Comparison of ENCODE assay signal across 9 cellular contexts in genomic region chr20:3681931-3682820, GRCh38. TPM values are rescaled to one million over a fixed set of nuclear protein-coding genes. Genes with fewer than 3 reads are reported as not detected.
DNase-seq lines count a peak whose midpoint lies in the region; TF ChIP-seq lines count a peak whose summit lies in the region.
"Had no signal": no experiment of that assay in that cellular context is flagged by ENCODE, and none has a peak within 500 bp of the region (broad histone marks: within the 10 kb centered on the region; RNA-seq: fewer than 3 reads in every experiment).

ADAM33 (minus strand) TSS chr20:3682010; CDS start chr20:3682004, 6 bp downstream.

- peaks cover 41% of the 10 kb centered on the region for H3K27me3 ChIP-seq in kidney epithelial cell (ENCODE audit: control insufficient read depth, insufficient read depth, low read length)
- H3K27me3 ChIP-seq in skeletal muscle tissue (ENCODE audit: control insufficient read depth in 3 of 3, insufficient read depth in 3 of 3, low read length in 3 of 3), result peaks cover 8 to 14% (median 13%) of the 10 kb centered on the region in 3 donors

- DNase-seq in HFF-Myc (ENCODE audit: extremely low read depth, low read depth) (no peak), choroid plexus epithelial cell (ENCODE audit: low read depth) (peak; percentile 22), kidney epithelial cell (ENCODE audit: low read depth) (no peak), NCI-H82 (lab: John Stamatoyannopoulos, UW) (no peak), GF-D8 (lab: John Stamatoyannopoulos, UW) (no peak), kidney glomerular epithelial cell (lab: John Stamatoyannopoulos, UW) (no peak)
- no peak for DNase-seq in stimulated activated CD4-positive, alpha-beta T cell treated with anti-CD3 and anti-CD28 coated beads, Interleukin-2, amount 100 ng/mL, for 48 hours

- H3K4me3 ChIP-seq in HFF-Myc (replicated peaks; ENCODE audit: low read depth, low read length) (peak within 1 kb of the TSS; percentile 94), choroid plexus epithelial cell (ENCODE audit: low read depth, low read length) (peak within 1 kb of the TSS; percentile 65), kidney epithelial cell (ENCODE audit: low read depth, low read length) (peak within 1 kb of the TSS; percentile 24), skeletal muscle tissue (ENCODE audit: low read length in 3 of 3) (peak within 1 kb of the TSS; percentile 46 to 67 (median 66))

- H3K9me3 ChIP-seq in skeletal muscle tissue (ENCODE audit: control insufficient read depth in 3 of 3, low read length in 3 of 3), result no peaks in the 10 kb centered on the region

- H3K4me1 ChIP-seq in skeletal muscle tissue (ENCODE audit: control insufficient read depth in 3 of 3, insufficient read depth in 3 of 3, low read length in 3 of 3), result peaks cover 17 to 22% (median 20%) of the 10 kb centered on the region in 3 donors

- H3K27ac ChIP-seq in skeletal muscle tissue (ENCODE audit: low read depth, low read length), result no peak within 1 kb of the TSS

- peak; percentile 2 for TF ChIP-seq CTCF in HFF-Myc (IDR thresholded peaks at IDR 0.05; ENCODE audit: low read depth, low read length, missing control alignments)
- no peak for TF ChIP-seq CTCF in choroid plexus epithelial cell (conservative IDR thresholded peaks at IDR 0.05; ENCODE audit: low read depth, low read length)
- TF ChIP-seq CTCF in kidney epithelial cell (IDR thresholded peaks at IDR 0.05; ENCODE audit: insufficient read depth, low read length, poor library complexity, severe bottlenecking), result no peak

- H3K36me3 ChIP-seq in kidney epithelial cell (ENCODE audit: control insufficient read depth, insufficient read depth, low read length), result no peaks in the 10 kb centered on the region
- no peaks in the 10 kb centered on the region for H3K36me3 ChIP-seq in skeletal muscle tissue (ENCODE audit: control insufficient read depth in 3 of 3, insufficient read depth in 3 of 3, low read length in 3 of 3)

- peak within 1 kb of the TSS; percentile 33 to 66 (median 53) for H3K9ac ChIP-seq in skeletal muscle tissue (ENCODE audit: low read depth in 1 of 3, low read length in 3 of 3)

RNA-seq across cellular contexts. Expression of gene ADAM33, which starts in this region (rescaled TPM):
- total RNA-seq in kidney epithelial cell, result 0.13 and 0.41 TPM in 2 replicates
- total RNA-seq in skeletal muscle tissue, result 30.8 TPM
- total RNA-seq: epithelial cell of proximal tubule had no signal

Comparison
In these comparisons a context has a peak if more than half of its experiments do, and no peak if none do; other contexts are left out.
1. RNA of gene ADAM33 (total RNA-seq): 30.8 TPM in skeletal muscle tissue (single experiment); 0.13 to 0.41 TPM in kidney epithelial cell; every median in the first group is over 10 times any median in the second.
2. H3K4me3 ChIP-seq: peak in every context shown above with its lines; median percentile 94 in HFF-Myc; 66 in skeletal muscle tissue; 65 in choroid plexus epithelial cell; 24 in kidney epithelial cell.